ENCODE assay signal across 20 cellular contexts in the genomic region with DNA sequence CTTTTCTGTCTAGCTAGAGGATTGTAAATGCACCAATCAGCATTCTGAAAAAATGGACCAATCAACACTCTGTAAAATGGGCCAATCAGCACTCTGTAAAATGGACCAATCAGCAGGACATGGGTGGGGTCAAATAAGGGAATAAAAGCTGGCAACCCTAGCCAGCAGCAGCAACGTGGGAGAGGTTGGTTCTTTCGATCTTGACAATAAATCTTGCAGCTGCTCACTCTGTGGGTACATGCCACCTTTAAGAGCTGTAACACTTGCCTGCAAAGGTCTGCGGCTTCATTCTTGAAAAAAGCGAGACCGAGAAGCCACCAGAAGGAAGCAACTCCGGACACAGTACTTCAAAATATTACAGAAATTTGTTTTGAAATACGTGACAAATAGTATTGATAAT.
DNase-seq lines count a peak whose midpoint lies in the region; ATAC-seq and TF ChIP-seq lines count a peak whose summit lies in the region.
"Had no signal": no experiment of that assay in that cellular context is flagged by ENCODE, and none has a peak within 500 bp of the region (broad histone marks: within the 10 kb centered on the region; RNA-seq: fewer than 3 reads in every experiment).

No MANE protein-coding gene starts in this region.

- peak overlapping the region in 6 of 11 experiments; percentile 66 to 88 (median 80); a peak in 8 of 22 replicates for H3K27ac ChIP-seq in BLaER1 treated with 17β-estradiol and CSF1 and Interleukin-3, amounts not matched to agents 10 nM and 100 nM
- H3K27ac ChIP-seq in KMS-11 = peak overlapping the region; percentile 66
- peak overlapping the region; percentile 94 for H3K27ac ChIP-seq in OCI-LY1 (ENCODE audit: low read depth, low read length, poor library complexity, severe bottlenecking)
- no peak overlapping the region for H3K27ac ChIP-seq in left lung
- H3K27ac ChIP-seq: GM23248, HL-60 had no signal

- no peaks in the 10 kb centered on the region for H4K20me1 ChIP-seq in BLaER1 treated with 17β-estradiol and CSF1 and Interleukin-3, amounts not matched to agents 10 nM and 100 nM
- no peaks in the 10 kb centered on the region for H4K20me1 ChIP-seq in KMS-11 (ENCODE audit: insufficient read depth)
- H4K20me1 ChIP-seq in OCI-LY1 (ENCODE audit: insufficient read depth, low read length) = no peaks in the 10 kb centered on the region

- H3K9me3 Mint-ChIP-seq in activated naive CD8-positive, alpha-beta T cell treated with anti-CD3 and anti-CD28 coated beads, Interleukin-2, amount 50 U/mL, for 24 hours = peaks cover 8% of the 10 kb centered on the region

- no peak overlapping the region for H3K9ac ChIP-seq in BLaER1 treated with 17β-estradiol and CSF1 and Interleukin-3, amounts not matched to agents 10 nM and 100 nM
- H3K9ac ChIP-seq in KMS-11 (no peak overlapping the region), OCI-LY1 (ENCODE audit: low read length) (no peak overlapping the region)
- H3K9ac ChIP-seq: GM23248 had no signal

- TF ChIP-seq CTCF in KMS-11 (conservative IDR thresholded peaks at IDR 0.05; ENCODE audit: low read depth, low read length) = no peak
- no peak for TF ChIP-seq CTCF in OCI-LY1 (IDR thresholded peaks at IDR 0.05; ENCODE audit: low read length)
- no peak for TF ChIP-seq CTCF in left lung (IDR thresholded peaks at IDR 0.05)

- H3K79me2 ChIP-seq in KMS-11 (ENCODE audit: insufficient read depth, low read depth) (no peaks in the 10 kb centered on the region), OCI-LY1 (ENCODE audit: insufficient read depth, low read length) (no peaks in the 10 kb centered on the region)

- no peak for ATAC-seq in GM18511 (IDR thresholded peaks at IDR 0.05; ENCODE audit: unreplicated experiment)
- no peak for ATAC-seq in left lung
- ATAC-seq in HG02798 (IDR thresholded peaks at IDR 0.05; ENCODE audit: poor library complexity, unreplicated experiment) = no peak
- ATAC-seq in activated naive CD8-positive, alpha-beta T cell treated with anti-CD3 and anti-CD28 coated beads, Interleukin-2, amount 50 U/mL, for 24 hours = no peak
- ATAC-seq: GM12878 had no signal

- H3K4me1 Mint-ChIP-seq in activated naive CD8-positive, alpha-beta T cell treated with anti-CD3 and anti-CD28 coated beads, Interleukin-2, amount 50 U/mL, for 24 hours = no peaks in the 10 kb centered on the region
- H3K4me1 Mint-ChIP-seq: CD14-positive monocyte; CD4-positive, alpha-beta memory T cell had no signal

- H3K27ac Mint-ChIP-seq in activated naive CD8-positive, alpha-beta T cell treated with anti-CD3 and anti-CD28 coated beads, Interleukin-2, amount 50 U/mL, for 24 hours = no peak overlapping the region
- H3K27ac Mint-ChIP-seq: CD14-positive monocyte; CD4-positive, alpha-beta memory T cell had no signal

- no peaks in the 10 kb centered on the region for H3K36me3 ChIP-seq in BLaER1 treated with 17β-estradiol and CSF1 and Interleukin-3, amounts not matched to agents 10 nM and 100 nM
- H3K36me3 ChIP-seq in KMS-11 (ENCODE audit: insufficient read depth) (no peaks in the 10 kb centered on the region), OCI-LY1 (ENCODE audit: insufficient read depth, low read length) (no peaks in the 10 kb centered on the region), left lung (no peaks in the 10 kb centered on the region)
- H3K36me3 ChIP-seq: BE2C, HAP-1 had no signal

- H3K4me2 ChIP-seq in BLaER1 treated with 17β-estradiol and CSF1 and Interleukin-3, amounts not matched to agents 10 nM and 100 nM = peak overlapping the region in 5 of 11 experiments; percentile 21 to 59 (median 34); a peak in 4 of 22 replicates
- H3K4me2 ChIP-seq in KMS-11 = peak overlapping the region; percentile 52; the same call in 1 of the 2 replicates
- no peak overlapping the region; the same call in 1 of the 2 replicates for H3K4me2 ChIP-seq in OCI-LY1 (ENCODE audit: low read length)

- intact Hi-C loops in left lung (cut with DNase I) = no loop called here

- no peak overlapping the region for H3K4me3 Mint-ChIP-seq in activated naive CD8-positive, alpha-beta T cell treated with anti-CD3 and anti-CD28 coated beads, Interleukin-2, amount 50 U/mL, for 24 hours
- H3K4me3 Mint-ChIP-seq: CD14-positive monocyte; CD4-positive, alpha-beta memory T cell had no signal

- no peak overlapping the region for H3K4me3 ChIP-seq in BLaER1 treated with 17β-estradiol and CSF1 and Interleukin-3, amounts not matched to agents 10 nM and 100 nM
- H3K4me3 ChIP-seq in KMS-11 (IDR thresholded peaks at IDR 0.05; ENCODE audit: insufficient read depth, low read depth, low read length) (no peak overlapping the region), OCI-LY1 (ENCODE audit: low read depth, low read length, poor library complexity, severe bottlenecking) (no peak overlapping the region), left lung (no peak overlapping the region)
- H3K4me3 ChIP-seq: GM12878, GM23248, HAP-1 had no signal

- H3K27me3 Mint-ChIP-seq in activated naive CD8-positive, alpha-beta T cell treated with anti-CD3 and anti-CD28 coated beads, Interleukin-2, amount 50 U/mL, for 24 hours = no peaks in the 10 kb centered on the region
- H3K27me3 Mint-ChIP-seq: CD4-positive, alpha-beta memory T cell had no signal

- H2AFZ ChIP-seq in KMS-11 (ENCODE audit: low read depth) (no peak overlapping the region), OCI-LY1 (ENCODE audit: low read length) (no peak overlapping the region)
- H2AFZ ChIP-seq: GM23248 had no signal

- DNase-seq in left kidney (ENCODE audit: low read depth, low spot score) (peak; percentile 8), left lung (no peak)
- DNase-seq in activated naive CD8-positive, alpha-beta T cell treated with anti-CD3 and anti-CD28 coated beads, Interleukin-2, amount 50 U/mL, for 24 hours = no peak
- DNase-seq: ACHN; BE2C; Calu3; CD4-positive, alpha-beta memory T cell; DMS79 treated with DMSO at 0.1 percent for 48 hours; GM23248; IMR-90; KBM-7 had no signal

- H3K36me3 Mint-ChIP-seq in activated naive CD8-positive, alpha-beta T cell treated with anti-CD3 and anti-CD28 coated beads, Interleukin-2, amount 50 U/mL, for 24 hours (ENCODE audit: low read depth) = no peaks in the 10 kb centered on the region
- H3K36me3 Mint-ChIP-seq: CD14-positive monocyte; CD4-positive, alpha-beta memory T cell had no signal

- no peaks in the 10 kb centered on the region for H3K9me2 ChIP-seq in OCI-LY1 (ENCODE audit: low read depth, low read length)

- H3K27me3 ChIP-seq in BLaER1 treated with 17β-estradiol and CSF1 and Interleukin-3, amounts not matched to agents 10 nM and 100 nM = no peaks in the 10 kb centered on the region
- H3K27me3 ChIP-seq in KMS-11 (ENCODE audit: insufficient read depth, low read depth) (no peaks in the 10 kb centered on the region), OCI-LY1 (ENCODE audit: insufficient read depth, low read length) (no peaks in the 10 kb centered on the region), left lung (no peaks in the 10 kb centered on the region)
- H3K27me3 ChIP-seq: BE2C had no signal

- no peaks in the 10 kb centered on the region for H3F3A ChIP-seq in OCI-LY1 (ENCODE audit: insufficient read depth, low read length)

- H3K4me1 ChIP-seq in BLaER1 treated with 17β-estradiol and CSF1 and Interleukin-3, amounts not matched to agents 10 nM and 100 nM = peaks cover 11 to 42% (median 32%) of the 10 kb centered on the region in 10 experiments
- H3K4me1 ChIP-seq in KMS-11 (ENCODE audit: low read depth, poor library complexity, severe bottlenecking) (peaks cover 63% of the 10 kb centered on the region), OCI-LY1 (ENCODE audit: insufficient read depth, low read length, severe bottlenecking) (peaks cover 68% of the 10 kb centered on the region), left lung (no peaks in the 10 kb centered on the region)

- peaks cover 4 to 36% (median 15%) of the 10 kb centered on the region in 11 experiments; a peak in 18 of 22 replicates for H3K9me3 ChIP-seq in BLaER1 treated with 17β-estradiol and CSF1 and Interleukin-3, amounts not matched to agents 10 nM and 100 nM (replicated peaks in 1 of 11)
- H3K9me3 ChIP-seq in OCI-LY1 (ENCODE audit: low read length) (no peaks in the 10 kb centered on the region), left lung (peaks cover 0 to 6% of the 10 kb centered on the region in 2 donors)
- H3K9me3 ChIP-seq: BE2C, HAP-1 had no signal

Comparison
In these comparisons a context has a peak if more than half of its experiments do, and no peak if none do; other contexts are left out.
1. H3K27ac ChIP-seq: peak in BLaER1 treated with 17β-estradiol and CSF1 and Interleukin-3, amounts not matched to agents 10 nM and 100 nM (6 of 11), KMS-11 (single experiment) and OCI-LY1 (single experiment); none in left lung (0 of 2).